Comparison of ENCODE assay signal across 18 cellular contexts in genomic region chr2:159022019-159022418, GRCh38. TPM values are rescaled to one million over a fixed set of nuclear protein-coding genes. Genes with fewer than 3 reads are reported as not detected.
DNase-seq lines count a peak whose midpoint lies in the region; ATAC-seq and TF ChIP-seq lines count a peak whose summit lies in the region.
"Had no signal": no experiment of that assay in that cellular context is flagged by ENCODE, and none has a peak within 500 bp of the region (broad histone marks: within the 10 kb centered on the region; RNA-seq: fewer than 3 reads in every experiment).

No MANE protein-coding gene starts in this region.

- H3K27me3 ChIP-seq in heart left ventricle: no peaks in the 10 kb centered on the region
- H3K27me3 ChIP-seq in right cardiac atrium (ENCODE audit: control insufficient read depth, insufficient read depth): no peaks in the 10 kb centered on the region
- H3K27me3 ChIP-seq in MG63: no peaks in the 10 kb centered on the region

- TF ChIP-seq CTCF in heart left ventricle (IDR thresholded peaks at IDR 0.05): no peak

- H3K4me3 ChIP-seq in heart left ventricle: no peak overlapping the region
- no peak overlapping the region for H3K4me3 ChIP-seq in right cardiac atrium (ENCODE audit: low read length)
- no peak overlapping the region for H3K4me3 ChIP-seq in MG63
- H3K4me3 ChIP-seq: A549, GM23338 had no signal

- H3K27ac ChIP-seq in heart left ventricle (no peak overlapping the region), right cardiac atrium (ENCODE audit: low read length) (peak overlapping the region; percentile 45)
- H3K27ac ChIP-seq: 22Rv1, A549, C4-2B had no signal

- WGBS in heart left ventricle, 4 donors: 43 to 68% (median 56%) methylated on average over 5 of the region's 5 CpGs
- 75% methylated on average over 5 of the region's 5 CpGs for WGBS in right cardiac atrium

- peak; percentile 36 for ATAC-seq in Right ventricle myocardium inferior
- peak in 3 of 4 donors; percentile 10 to 55 (median 45) for ATAC-seq in heart left ventricle
- peak; percentile 17 to 25 for ATAC-seq in right cardiac atrium
- no peak for ATAC-seq in stimulated activated naive CD8-positive, alpha-beta T cell treated with anti-CD3 and anti-CD28 coated beads, Interleukin-15, Interleukin-2, amounts not matched to agents 100 U/mL and 50 U/mL, for 24 hours
- ATAC-seq: A549, GM23338 had no signal

- DNase-seq in Right ventricle myocardium inferior (ENCODE audit: missing footprints): no peak
- no peak for DNase-seq in cardiac septum (ENCODE audit: low spot score)
- no peak for DNase-seq in heart left ventricle
- no peak for DNase-seq in right cardiac atrium
- no peak for DNase-seq in stimulated activated naive CD8-positive, alpha-beta T cell treated with anti-CD3 and anti-CD28 coated beads, Interleukin-15, Interleukin-2, amounts not matched to agents 100 U/mL and 50 U/mL, for 24 hours
- no peak for DNase-seq in MG63
- DNase-seq in activated CD8-positive, alpha-beta memory T cell treated with anti-CD3 and anti-CD28 coated beads, Interleukin-2, amount 50 U/mL, for 48 hours: no peak
- DNase-seq: AML-193; Caco-2; CD4-positive, alpha-beta T cell; DMS153; DMS79; GDM1; HCEC 1CT had no signal

- intact Hi-C loops in Right ventricle myocardium inferior (cut with DNase I) (no loop called here), cardiac septum (cut with DNase I) (no loop called here), heart left ventricle (cut with DNase I) (loop anchor here in 1 of 10 donors (1.0 kb wide), 1 partner anchor 10 kb away; no protein-coding TSS in a partner anchor), right cardiac atrium (cut with DNase I) (loop anchor here in 1 of 4 donors (10.0 kb wide), 1 partner anchor 47 kb away; no protein-coding TSS in a partner anchor)

- H3K36me3 ChIP-seq in heart left ventricle (no peaks in the 10 kb centered on the region), MG63 (no peaks in the 10 kb centered on the region)

- no peak for TF ChIP-seq POLR2A in heart left ventricle (IDR thresholded peaks at IDR 0.05)

- H3K4me1 ChIP-seq in heart left ventricle (peaks cover 0 to 83% (median 33%) of the 10 kb centered on the region in 12 donors), right cardiac atrium (ENCODE audit: control insufficient read depth, insufficient read depth, low read length) (peaks cover 8% of the 10 kb centered on the region)
- H3K4me1 ChIP-seq: A549, Caco-2 had no signal

- H3K9me3 ChIP-seq in heart left ventricle: no peaks in the 10 kb centered on the region
- H3K9me3 ChIP-seq in right cardiac atrium (ENCODE audit: control insufficient read depth, low read length): no peaks in the 10 kb centered on the region
- H3K9me3 ChIP-seq in MG63: no peaks in the 10 kb centered on the region
- H3K9me3 ChIP-seq: A549, Caco-2 had no signal

RNA-seq across cellular contexts. Expression of gene TANC1, which starts 53.6 kb away (rescaled TPM):
- 62.4 TPM for total RNA-seq in Right ventricle myocardium inferior
- 55.6 TPM for total RNA-seq in cardiac septum
- 10 to 100 TPM; 41.2 to 91.1 (median 74.0) TPM for total RNA-seq in heart left ventricle
- 10 to 100 TPM; 26.6 to 43.8 TPM for polyA plus RNA-seq in heart left ventricle
- total RNA-seq in right cardiac atrium: 10 to 100 TPM; 44.2 to 75.8 (median 51.1) TPM
- 22.8 TPM for polyA plus RNA-seq in right cardiac atrium
- 8.8 and 13.3 TPM in 2 replicates for total RNA-seq in MG63 (2014; rRNA removed; shearing (Covaris generic); ENCODE audit: low replicate concordance)
